ENCODE assay signal across 1 cellular context in the genomic region with DNA sequence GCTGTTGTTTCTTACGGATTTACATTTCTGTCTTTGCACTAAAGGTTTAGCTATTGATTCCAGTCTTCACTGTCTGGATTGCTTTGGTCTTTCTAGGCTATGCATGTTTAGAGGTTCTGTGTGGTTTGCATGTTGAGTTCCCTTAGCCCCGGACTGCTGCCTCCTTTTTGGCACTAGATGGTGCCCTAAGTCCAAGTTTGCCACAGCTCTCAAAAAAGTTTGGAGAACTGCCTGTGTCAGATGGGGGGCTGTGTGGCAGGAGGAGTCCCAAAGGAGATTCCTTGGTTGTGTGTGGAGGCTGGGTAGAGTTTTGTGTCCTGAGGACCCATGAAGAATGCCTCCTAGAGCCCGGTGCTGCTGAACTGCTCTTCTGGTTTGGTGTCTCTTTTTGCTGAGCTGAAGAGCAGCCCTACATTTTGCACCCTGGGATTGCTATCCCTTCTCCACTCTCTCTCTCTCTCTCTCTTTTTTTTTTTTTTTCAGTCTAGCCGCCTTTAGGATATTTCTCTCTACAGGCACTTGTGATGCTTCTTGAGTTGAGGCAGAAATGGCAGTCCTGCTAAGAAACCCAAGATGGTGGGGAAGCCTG.
TF ChIP-seq lines count a peak whose summit lies in the region.

No MANE protein-coding gene starts in this region.

TF ChIP-seq in GM23338, 12 proteins besides CTCF, POLR2A, EP300 and RAD21 (continued from another document):
- TF ChIP-seq, protein P1, sequence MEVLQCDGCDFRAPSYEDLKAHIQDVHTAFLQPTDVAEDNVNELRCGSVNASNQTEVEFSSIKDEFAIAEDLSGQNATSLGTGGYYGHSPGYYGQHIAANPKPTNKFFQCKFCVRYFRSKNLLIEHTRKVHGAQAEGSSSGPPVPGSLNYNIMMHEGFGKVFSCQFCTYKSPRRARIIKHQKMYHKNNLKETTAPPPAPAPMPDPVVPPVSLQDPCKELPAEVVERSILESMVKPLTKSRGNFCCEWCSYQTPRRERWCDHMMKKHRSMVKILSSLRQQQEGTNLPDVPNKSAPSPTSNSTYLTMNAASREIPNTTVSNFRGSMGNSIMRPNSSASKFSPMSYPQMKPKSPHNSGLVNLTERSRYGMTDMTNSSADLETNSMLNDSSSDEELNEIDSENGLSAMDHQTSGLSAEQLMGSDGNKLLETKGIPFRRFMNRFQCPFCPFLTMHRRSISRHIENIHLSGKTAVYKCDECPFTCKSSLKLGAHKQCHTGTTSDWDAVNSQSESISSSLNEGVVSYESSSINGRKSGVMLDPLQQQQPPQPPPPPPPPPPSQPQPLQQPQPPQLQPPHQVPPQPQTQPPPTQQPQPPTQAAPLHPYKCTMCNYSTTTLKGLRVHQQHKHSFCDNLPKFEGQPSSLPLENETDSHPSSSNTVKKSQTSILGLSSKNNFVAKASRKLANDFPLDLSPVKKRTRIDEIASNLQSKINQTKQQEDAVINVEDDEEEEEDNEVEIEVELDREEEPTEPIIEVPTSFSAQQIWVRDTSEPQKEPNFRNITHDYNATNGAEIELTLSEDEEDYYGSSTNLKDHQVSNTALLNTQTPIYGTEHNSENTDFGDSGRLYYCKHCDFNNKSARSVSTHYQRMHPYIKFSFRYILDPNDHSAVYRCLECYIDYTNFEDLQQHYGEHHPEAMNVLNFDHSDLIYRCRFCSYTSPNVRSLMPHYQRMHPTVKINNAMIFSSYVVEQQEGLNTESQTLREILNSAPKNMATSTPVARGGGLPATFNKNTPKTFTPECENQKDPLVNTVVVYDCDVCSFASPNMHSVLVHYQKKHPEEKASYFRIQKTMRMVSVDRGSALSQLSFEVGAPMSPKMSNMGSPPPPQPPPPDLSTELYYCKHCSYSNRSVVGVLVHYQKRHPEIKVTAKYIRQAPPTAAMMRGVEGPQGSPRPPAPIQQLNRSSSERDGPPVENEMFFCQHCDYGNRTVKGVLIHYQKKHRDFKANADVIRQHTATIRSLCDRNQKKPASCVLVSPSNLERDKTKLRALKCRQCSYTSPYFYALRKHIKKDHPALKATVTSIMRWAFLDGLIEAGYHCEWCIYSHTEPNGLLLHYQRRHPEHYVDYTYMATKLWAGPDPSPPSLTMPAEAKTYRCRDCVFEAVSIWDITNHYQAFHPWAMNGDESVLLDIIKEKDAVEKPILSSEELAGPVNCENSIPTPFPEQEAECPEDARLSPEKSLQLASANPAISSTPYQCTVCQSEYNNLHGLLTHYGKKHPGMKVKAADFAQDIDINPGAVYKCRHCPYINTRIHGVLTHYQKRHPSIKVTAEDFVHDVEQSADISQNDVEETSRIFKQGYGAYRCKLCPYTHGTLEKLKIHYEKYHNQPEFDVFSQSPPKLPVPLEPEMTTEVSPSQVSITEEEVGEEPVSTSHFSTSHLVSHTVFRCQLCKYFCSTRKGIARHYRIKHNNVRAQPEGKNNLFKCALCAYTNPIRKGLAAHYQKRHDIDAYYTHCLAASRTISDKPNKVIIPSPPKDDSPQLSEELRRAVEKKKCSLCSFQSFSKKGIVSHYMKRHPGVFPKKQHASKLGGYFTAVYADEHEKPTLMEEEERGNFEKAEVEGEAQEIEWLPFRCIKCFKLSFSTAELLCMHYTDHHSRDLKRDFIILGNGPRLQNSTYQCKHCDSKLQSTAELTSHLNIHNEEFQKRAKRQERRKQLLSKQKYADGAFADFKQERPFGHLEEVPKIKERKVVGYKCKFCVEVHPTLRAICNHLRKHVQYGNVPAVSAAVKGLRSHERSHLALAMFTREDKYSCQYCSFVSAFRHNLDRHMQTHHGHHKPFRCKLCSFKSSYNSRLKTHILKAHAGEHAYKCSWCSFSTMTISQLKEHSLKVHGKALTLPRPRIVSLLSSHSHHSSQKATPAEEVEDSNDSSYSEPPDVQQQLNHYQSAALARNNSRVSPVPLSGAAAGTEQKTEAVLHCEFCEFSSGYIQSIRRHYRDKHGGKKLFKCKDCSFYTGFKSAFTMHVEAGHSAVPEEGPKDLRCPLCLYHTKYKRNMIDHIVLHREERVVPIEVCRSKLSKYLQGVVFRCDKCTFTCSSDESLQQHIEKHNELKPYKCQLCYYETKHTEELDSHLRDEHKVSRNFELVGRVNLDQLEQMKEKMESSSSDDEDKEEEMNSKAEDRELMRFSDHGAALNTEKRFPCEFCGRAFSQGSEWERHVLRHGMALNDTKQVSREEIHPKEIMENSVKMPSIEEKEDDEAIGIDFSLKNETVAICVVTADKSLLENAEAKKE (CRISPR knock-in tag; IDR thresholded peaks at IDR 0.05), result 0 out of 2 replicates have a peak, but pooled peaks have one; percentile 19
